ENCODE assay signal across 22 cellular contexts in genomic region chr9:131984564-131984963, GRCh38.
"Had no signal": no experiment of that assay in that cellular context is flagged by ENCODE, and none has a peak within 500 bp of the region (broad histone marks: within the 10 kb centered on the region; RNA-seq: fewer than 3 reads in every experiment).

No MANE protein-coding gene starts in this region.

- DNase-seq: effector memory CD8-positive, alpha-beta T cell; esophagus squamous epithelium; glutamatergic neuron; immature natural killer cell; kidney; left cardiac atrium; left ventricle myocardium inferior; natural killer cell; posterior cingulate gyrus; sigmoid colon; stimulated activated CD4-positive, alpha-beta T cell treated with anti-CD3 and anti-CD28 coated beads, Interleukin-2, amount 100 ng/mL, for 24 hours; stimulated activated CD4-positive, alpha-beta T cell treated with anti-CD3 and anti-CD28 coated beads, Interleukin-4, amount 100 ng/mL, for 4 hours; stimulated activated naive B cell treated with anti-CD40 and anti-IgM and Interleukin-4, amounts not matched to agents 10 μg/mL and 1 μg/mL and 100 μg/mL, for 72 hours; thyroid gland; upper lobe of left lung; uterus had no signal

- H3K27me3 Mint-ChIP-seq: effector memory CD8-positive, alpha-beta T cell; stimulated activated naive B cell treated with anti-CD40 and anti-IgM and Interleukin-4, amounts not matched to agents 10 μg/mL and 1 μg/mL and 100 μg/mL, for 72 hours had no signal

- H3K27me3 ChIP-seq: esophagus squamous epithelium, gastroesophageal sphincter, right atrium auricular region, sigmoid colon, suprapubic skin, thyroid gland, upper lobe of left lung, uterus had no signal

- H3K27ac Mint-ChIP-seq: effector memory CD8-positive, alpha-beta T cell; immature natural killer cell; natural killer cell had no signal

- ATAC-seq: effector memory CD8-positive, alpha-beta T cell; gastroesophageal sphincter; left cardiac atrium; natural killer cell; stimulated activated naive B cell treated with anti-CD40 and anti-IgM and Interleukin-4, amounts not matched to agents 10 μg/mL and 1 μg/mL and 100 μg/mL, for 72 hours had no signal

- H3K36me3 Mint-ChIP-seq: immature natural killer cell, natural killer cell had no signal

- H3K4me3 ChIP-seq: esophagus squamous epithelium, gastroesophageal sphincter, left ventricle myocardium inferior, lung, right atrium auricular region, sigmoid colon, skin epidermis, suprapubic skin, thyroid gland, upper lobe of left lung, uterus had no signal

- H3K36me3 ChIP-seq: esophagus squamous epithelium, gastroesophageal sphincter, left ventricle myocardium inferior, right atrium auricular region, sigmoid colon, suprapubic skin, thyroid gland, upper lobe of left lung, uterus had no signal

- H3K4me1 ChIP-seq: thyroid gland, upper lobe of left lung, uterus had no signal

- H3K27ac ChIP-seq: esophagus squamous epithelium, gastroesophageal sphincter, left ventricle myocardium inferior, right atrium auricular region, sigmoid colon, skin epidermis, suprapubic skin, thyroid gland, upper lobe of left lung, uterus had no signal

- H3K9me3 ChIP-seq: esophagus squamous epithelium, gastroesophageal sphincter, left ventricle myocardium inferior, right atrium auricular region, sigmoid colon, suprapubic skin, thyroid gland, upper lobe of left lung, uterus had no signal

- H3K4me3 Mint-ChIP-seq: effector memory CD8-positive, alpha-beta T cell; immature natural killer cell; natural killer cell; neural crest cell; stimulated activated naive B cell treated with anti-CD40 and anti-IgM and Interleukin-4, amounts not matched to agents 10 μg/mL and 1 μg/mL and 100 μg/mL, for 72 hours had no signal

- H3K9me3 Mint-ChIP-seq: effector memory CD8-positive, alpha-beta T cell; immature natural killer cell; natural killer cell; neural crest cell; stimulated activated naive B cell treated with anti-CD40 and anti-IgM and Interleukin-4, amounts not matched to agents 10 μg/mL and 1 μg/mL and 100 μg/mL, for 72 hours had no signal
